Comparison of ENCODE assay signal across 28 cellular contexts in the genomic region with DNA sequence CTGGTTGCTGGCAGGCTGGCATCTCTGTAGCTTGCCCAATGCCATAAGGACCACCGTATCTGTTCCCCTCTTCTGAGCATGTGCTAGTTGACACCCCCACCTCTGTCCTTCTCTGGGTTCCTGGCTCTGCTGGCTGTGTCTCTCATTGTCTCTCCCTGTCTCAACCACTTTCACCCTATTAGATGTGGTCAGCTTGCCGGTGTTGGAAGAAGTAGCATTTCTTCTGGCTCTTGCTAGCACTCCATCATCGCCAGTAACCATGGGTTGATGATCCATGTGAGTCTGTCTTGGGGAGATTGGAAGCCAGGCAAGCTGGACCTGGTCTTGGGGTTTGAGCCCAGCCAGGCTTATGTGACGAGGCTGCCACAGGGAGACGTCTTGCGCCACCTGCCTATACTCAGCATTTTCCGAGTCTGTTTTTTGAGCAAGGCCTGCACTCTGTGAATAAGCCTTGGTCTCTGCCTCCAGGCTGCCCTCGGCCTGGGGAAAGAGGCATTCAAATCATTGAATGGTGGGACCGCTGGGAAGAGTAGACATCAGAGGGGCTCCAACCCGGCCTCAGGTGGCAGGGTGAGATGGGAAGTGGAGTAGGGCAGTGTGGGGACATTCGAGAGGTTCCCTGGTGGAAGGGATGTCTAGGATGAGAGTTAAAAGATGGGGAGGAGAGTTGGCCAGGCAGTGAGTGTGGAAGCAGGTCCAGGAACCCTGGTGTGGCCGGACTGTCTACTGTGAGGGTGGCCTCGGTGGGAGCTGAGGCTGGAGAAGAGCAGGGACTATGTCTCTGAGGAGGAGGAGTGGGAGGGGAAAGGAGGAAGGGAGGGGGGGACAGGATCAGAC.
"Had no signal": no experiment of that assay in that cellular context is flagged by ENCODE, and none has a peak within 500 bp of the region (broad histone marks: within the 10 kb centered on the region; RNA-seq: fewer than 3 reads in every experiment).

No MANE protein-coding gene starts in this region.

- ATAC-seq: body of pancreas; stimulated activated memory B cell treated with anti-CD40 and anti-IgM and Interleukin-4, amounts not matched to agents 10 μg/mL and 1 μg/mL and 100 μg/mL, for 72 hours had no signal

- H3K4me3 Mint-ChIP-seq: activated CD4-positive, alpha-beta memory T cell treated with anti-CD3 and anti-CD28 coated beads, Interleukin-2, amount 10 ng/mL, durations not matched to agents 7 days and 5 days; activated CD4-positive, alpha-beta T cell treated with anti-CD3 and anti-CD28 coated beads, Interleukin-2, amount 10 ng/mL, durations not matched to agents 24 days and 14 days; activated naive CD4-positive, alpha-beta T cell treated with anti-CD3 and anti-CD28 coated beads, Interleukin-2, amount 50 U/mL, for 24 hours; activated T-helper 1 cell treated with anti-CD3 and anti-CD28 coated beads, Interleukin-12 subunit alpha, Interleukin-12 subunit beta, Interleukin-2, Interleukin-4 antibody, amounts not matched to agents 30 ng/mL and 10 ng/mL and 1 ng/mL, durations not matched to agents 14 hours and 24 hours and 36 hours; dendritic cell treated with granulocyte-macrophage colony-stimulating factor and Interleukin-4, amounts not matched to agents 40 ng/mL and 50 ng/mL, for 4 days; immature natural killer cell; natural killer cell treated with Interleukin-12 subunit alpha and Interleukin-12 subunit beta and Interleukin-15 and Interleukin-18, amount 100 ng/mL, for 72 hours; stimulated activated memory B cell treated with anti-CD40 and anti-IgM and Interleukin-4, amounts not matched to agents 10 μg/mL and 1 μg/mL and 100 μg/mL, for 72 hours; T-helper 1 cell treated with Interleukin-12 subunit alpha and Interleukin-12 subunit beta and Interleukin-4 antibody, amounts not matched to agents 30 μg/mL and 1 μg/mL, for 36 hours had no signal

- H3K9ac ChIP-seq: parathyroid adenoma had no signal

- H3K9me3 Mint-ChIP-seq: activated CD4-positive, alpha-beta memory T cell treated with anti-CD3 and anti-CD28 coated beads, Interleukin-2, amount 10 ng/mL, durations not matched to agents 7 days and 5 days; activated CD4-positive, alpha-beta T cell treated with anti-CD3 and anti-CD28 coated beads, Interleukin-2, amount 10 ng/mL, durations not matched to agents 24 days and 14 days; activated naive CD4-positive, alpha-beta T cell treated with anti-CD3 and anti-CD28 coated beads, Interleukin-2, amount 50 U/mL, for 24 hours; activated T-helper 1 cell treated with anti-CD3 and anti-CD28 coated beads, Interleukin-12 subunit alpha, Interleukin-12 subunit beta, Interleukin-2, Interleukin-4 antibody, amounts not matched to agents 30 ng/mL and 10 ng/mL and 1 ng/mL, durations not matched to agents 14 hours and 24 hours and 36 hours; dendritic cell treated with granulocyte-macrophage colony-stimulating factor and Interleukin-4, amounts not matched to agents 40 ng/mL and 50 ng/mL, for 4 days; immature natural killer cell; natural killer cell treated with Interleukin-12 subunit alpha and Interleukin-12 subunit beta and Interleukin-15 and Interleukin-18, amount 100 ng/mL, for 72 hours; stimulated activated memory B cell treated with anti-CD40 and anti-IgM and Interleukin-4, amounts not matched to agents 10 μg/mL and 1 μg/mL and 100 μg/mL, for 72 hours; T-helper 1 cell treated with Interleukin-12 subunit alpha and Interleukin-12 subunit beta and Interleukin-4 antibody, amounts not matched to agents 30 μg/mL and 1 μg/mL, for 36 hours had no signal

- H3K4me1 ChIP-seq: parathyroid adenoma had no signal

- H3K4me1 Mint-ChIP-seq: activated CD4-positive, alpha-beta memory T cell treated with anti-CD3 and anti-CD28 coated beads, Interleukin-2, amount 10 ng/mL, durations not matched to agents 7 days and 5 days; activated CD4-positive, alpha-beta T cell treated with anti-CD3 and anti-CD28 coated beads, Interleukin-2, amount 10 ng/mL, durations not matched to agents 24 days and 14 days; activated naive CD4-positive, alpha-beta T cell treated with anti-CD3 and anti-CD28 coated beads, Interleukin-2, amount 50 U/mL, for 24 hours; stimulated activated memory B cell treated with anti-CD40 and anti-IgM and Interleukin-4, amounts not matched to agents 10 μg/mL and 1 μg/mL and 100 μg/mL, for 72 hours had no signal

- H3K36me3 ChIP-seq: cardiac muscle cell, left ventricle myocardium inferior, neutrophil, sigmoid colon, stomach, suprapubic skin, tibial nerve had no signal

- H3K27ac Mint-ChIP-seq: activated CD4-positive, alpha-beta memory T cell treated with anti-CD3 and anti-CD28 coated beads, Interleukin-2, amount 10 ng/mL, durations not matched to agents 7 days and 5 days; activated CD4-positive, alpha-beta T cell treated with anti-CD3 and anti-CD28 coated beads, Interleukin-2, amount 10 ng/mL, durations not matched to agents 24 days and 14 days; activated naive CD4-positive, alpha-beta T cell treated with anti-CD3 and anti-CD28 coated beads, Interleukin-2, amount 50 U/mL, for 24 hours; activated T-helper 1 cell treated with anti-CD3 and anti-CD28 coated beads, Interleukin-12 subunit alpha, Interleukin-12 subunit beta, Interleukin-2, Interleukin-4 antibody, amounts not matched to agents 30 ng/mL and 10 ng/mL and 1 ng/mL, durations not matched to agents 14 hours and 24 hours and 36 hours; dendritic cell treated with granulocyte-macrophage colony-stimulating factor and Interleukin-4, amounts not matched to agents 40 ng/mL and 50 ng/mL, for 4 days; immature natural killer cell; natural killer cell treated with Interleukin-12 subunit alpha and Interleukin-12 subunit beta and Interleukin-15 and Interleukin-18, amount 100 ng/mL, for 72 hours; stimulated activated memory B cell treated with anti-CD40 and anti-IgM and Interleukin-4, amounts not matched to agents 10 μg/mL and 1 μg/mL and 100 μg/mL, for 72 hours; T-helper 1 cell treated with Interleukin-12 subunit alpha and Interleukin-12 subunit beta and Interleukin-4 antibody, amounts not matched to agents 30 μg/mL and 1 μg/mL, for 36 hours had no signal

- H3K4me3 ChIP-seq: body of pancreas, cardiac muscle cell, hepatocyte, left ventricle myocardium inferior, sigmoid colon, smooth muscle cell, stomach, suprapubic skin, tibial nerve had no signal

- FAIRE-seq: urothelium cell line had no signal

- H3K4me2 ChIP-seq: hepatocyte, smooth muscle cell had no signal

- DNase-seq: activated CD4-positive, alpha-beta memory T cell treated with anti-CD3 and anti-CD28 coated beads, Interleukin-2, amount 10 ng/mL, durations not matched to agents 7 days and 5 days; activated CD4-positive, alpha-beta T cell treated with anti-CD3 and anti-CD28 coated beads, Interleukin-2, amount 10 ng/mL, durations not matched to agents 24 days and 14 days; activated gamma-delta T cell; anterior cingulate cortex; body of pancreas; effector CD8-positive, alpha-beta T cell; foreskin melanocyte; immature natural killer cell; kidney glomerular epithelial cell; left ventricle myocardium inferior; sigmoid colon; stimulated activated CD4-positive, alpha-beta T cell treated with anti-CD3 and anti-CD28 coated beads, Interleukin-15, amount 100 ng/mL, for 24 hours; stomach; T1000 had no signal

- H3K36me3 Mint-ChIP-seq: activated naive CD4-positive, alpha-beta T cell treated with anti-CD3 and anti-CD28 coated beads, Interleukin-2, amount 50 U/mL, for 24 hours; immature natural killer cell; natural killer cell treated with Interleukin-12 subunit alpha and Interleukin-12 subunit beta and Interleukin-15 and Interleukin-18, amount 100 ng/mL, for 72 hours; stimulated activated memory B cell treated with anti-CD40 and anti-IgM and Interleukin-4, amounts not matched to agents 10 μg/mL and 1 μg/mL and 100 μg/mL, for 72 hours had no signal

- H3K79me2 ChIP-seq: parathyroid adenoma had no signal

- H2AFZ ChIP-seq: hepatocyte, parathyroid adenoma had no signal

- H3K27ac ChIP-seq: body of pancreas, cardiac muscle cell, hepatocyte, left ventricle myocardium inferior, neutrophil, parathyroid adenoma, sigmoid colon, stomach, suprapubic skin, tibial nerve had no signal

- H3K9me3 ChIP-seq: body of pancreas, left ventricle myocardium inferior, neutrophil, sigmoid colon, stomach, suprapubic skin, tibial nerve had no signal

- H3K27me3 ChIP-seq: body of pancreas, cardiac muscle cell, hepatocyte, neutrophil, sigmoid colon, stomach, suprapubic skin, tibial nerve had no signal

- H3K27me3 Mint-ChIP-seq: activated CD4-positive, alpha-beta memory T cell treated with anti-CD3 and anti-CD28 coated beads, Interleukin-2, amount 10 ng/mL, durations not matched to agents 7 days and 5 days; dendritic cell treated with granulocyte-macrophage colony-stimulating factor and Interleukin-4, amounts not matched to agents 40 ng/mL and 50 ng/mL, for 4 days; natural killer cell treated with Interleukin-12 subunit alpha and Interleukin-12 subunit beta and Interleukin-15 and Interleukin-18, amount 100 ng/mL, for 72 hours had no signal
